In genomic region chr12:1583421-1584078, GRCh38 we compare ENCODE assay signal across 8 cellular contexts. TPM values are rescaled to one million over a fixed set of nuclear protein-coding genes. Genes with fewer than 3 reads are reported as not detected.
DNase-seq lines count a peak whose midpoint lies in the region; ATAC-seq and TF ChIP-seq lines count a peak whose summit lies in the region.

No MANE protein-coding gene starts in this region.

- H3K36me3 ChIP-seq in SJSA1, result peaks cover 1% of the 10 kb centered on the region; the same call in 1 of the 2 replicates
- H3K36me3 ChIP-seq in parathyroid adenoma (ENCODE audit: control insufficient read depth, insufficient read depth, low read length), result no peaks in the 10 kb centered on the region

- H3K27ac ChIP-seq in SJSA1 (no peak overlapping the region), parathyroid adenoma (no peak overlapping the region)

- H3K9me3 Mint-ChIP-seq in activated naive CD4-positive, alpha-beta T cell treated with anti-CD3 and anti-CD28 coated beads for 36 hours, result no peaks in the 10 kb centered on the region

- no peaks in the 10 kb centered on the region for H3K27me3 ChIP-seq in SJSA1 (replicated peaks)
- H3K27me3 ChIP-seq in parathyroid adenoma (ENCODE audit: control insufficient read depth, insufficient read depth, low read length), result no peaks in the 10 kb centered on the region

- H3K4me1 Mint-ChIP-seq in activated naive CD4-positive, alpha-beta T cell treated with anti-CD3 and anti-CD28 coated beads for 36 hours (ENCODE audit: low read depth), result peaks cover 19% of the 10 kb centered on the region

- H3K9ac ChIP-seq in parathyroid adenoma, result no peak overlapping the region

- H3K4me3 ChIP-seq in SJSA1 (no peak overlapping the region), parathyroid adenoma (ENCODE audit: low read depth, low read length) (peak overlapping the region; percentile 17)

- H3K4me1 ChIP-seq in SJSA1 (replicated peaks) (peaks cover 9% of the 10 kb centered on the region), parathyroid adenoma (peaks cover 11% of the 10 kb centered on the region)

- no peaks in the 10 kb centered on the region for H3K27me3 Mint-ChIP-seq in activated naive CD4-positive, alpha-beta T cell treated with anti-CD3 and anti-CD28 coated beads for 36 hours (ENCODE audit: low read depth)

- H3K9me3 ChIP-seq in SJSA1 (replicated peaks), result no peaks in the 10 kb centered on the region
- H3K9me3 ChIP-seq in parathyroid adenoma (ENCODE audit: control insufficient read depth, low read length), result no peaks in the 10 kb centered on the region

- DNase-seq in C1 segment of cervical spinal cord (lab: John Stamatoyannopoulos, UW) (peak in 9 of 14 donors; percentile 22 to 54 (median 38)), MV-4-11 (lab: John Stamatoyannopoulos, UW) (peak; percentile 93), SJSA1 (ENCODE audit: low read depth in 1 of 2, low spot score in 2 of 2) (peak; percentile 72 to 82), germinal center (ENCODE audit: low spot score) (peak; percentile 81)
- DNase-seq in activated naive CD4-positive, alpha-beta T cell treated with anti-CD3 and anti-CD28 coated beads for 36 hours, result peak; percentile 83

- H3K79me2 ChIP-seq in parathyroid adenoma, result peaks cover 15% of the 10 kb centered on the region

- CTCF ChIA-PET in activated naive CD4-positive, alpha-beta T cell treated with anti-CD3 and anti-CD28 coated beads for 36 hours (lab: Charles Lee), result interaction anchor here (0.5 to 3.4 kb wide), 42 partner anchors 9 to 1017 kb away, joined by 3 to 99 read pairs (median 4); partner anchors contain the start of genes FBXL14 and RAD52

- peak; percentile 83 for ATAC-seq in GM21423 (IDR thresholded peaks at IDR 0.05; ENCODE audit: unreplicated experiment)
- no peak for ATAC-seq in GM18520 (IDR thresholded peaks at IDR 0.05; ENCODE audit: unreplicated experiment)

- TF ChIP-seq CTCF in parathyroid adenoma (IDR thresholded peaks at IDR 0.05), result peak; percentile 85

- H3K27ac Mint-ChIP-seq in activated naive CD4-positive, alpha-beta T cell treated with anti-CD3 and anti-CD28 coated beads for 36 hours, result no peak overlapping the region

- no peak overlapping the region for H3K4me3 Mint-ChIP-seq in activated naive CD4-positive, alpha-beta T cell treated with anti-CD3 and anti-CD28 coated beads for 36 hours

- intact Hi-C loops in activated naive CD4-positive, alpha-beta T cell treated with anti-CD3 and anti-CD28 coated beads for 36 hours (cut with micrococcal nuclease), result loop anchor here (1.0 to 5.0 kb wide), 3 partner anchors 465 to 766 kb away; partner anchors contain the start of gene RAD52

- no peaks in the 10 kb centered on the region for H3K36me3 Mint-ChIP-seq in activated naive CD4-positive, alpha-beta T cell treated with anti-CD3 and anti-CD28 coated beads for 36 hours (ENCODE audit: low read depth)

- no peak overlapping the region for H2AFZ ChIP-seq in parathyroid adenoma

- H3K4me2 ChIP-seq in parathyroid adenoma (ENCODE audit: low read length), result no peak overlapping the region

RNA-seq across cellular contexts. Expression of gene FBXL14, which starts 10.8 kb away (rescaled TPM):
- 8.1 and 16.1 TPM in 2 replicates for total RNA-seq in SJSA1 (2014; rRNA removed; shearing (Covaris generic))
- total RNA-seq in activated naive CD4-positive, alpha-beta T cell treated with anti-CD3 and anti-CD28 coated beads for 36 hours, result 10 to 100 TPM; 11.4 to 11.9 TPM

RNA-seq across cellular contexts. Expression of gene WNT5B, which starts 45.5 kb away (rescaled TPM):
- total RNA-seq in SJSA1 (2014; rRNA removed; shearing (Covaris generic)), result 8.9 and 15.4 TPM in 2 replicates
- total RNA-seq in activated naive CD4-positive, alpha-beta T cell treated with anti-CD3 and anti-CD28 coated beads for 36 hours, result not detected

Comparison
In these comparisons a context has a peak if more than half of its experiments do, and no peak if none do; other contexts are left out.
1. DNase-seq: peak in every context shown above with its lines; median percentile 93 in MV-4-11; 83 in activated naive CD4-positive, alpha-beta T cell treated with anti-CD3 and anti-CD28 coated beads for 36 hours; 81 in germinal center; 77 in SJSA1; 38 in C1 segment of cervical spinal cord.